11 cellular contexts compared by ENCODE assay signal in genomic region chr5:6483880-6484382, GRCh38. TPM values are rescaled to one million over a fixed set of nuclear protein-coding genes. Genes with fewer than 3 reads are reported as not detected.
DNase-seq lines count a peak whose midpoint lies in the region; ATAC-seq and TF ChIP-seq lines count a peak whose summit lies in the region.
"Had no signal": no experiment of that assay in that cellular context is flagged by ENCODE, and none has a peak within 500 bp of the region (broad histone marks: within the 10 kb centered on the region; RNA-seq: fewer than 3 reads in every experiment).

No MANE protein-coding gene starts in this region.

- H3K9ac ChIP-seq in KMS-11 (peak overlapping the region; percentile 90), neural progenitor cell (no peak overlapping the region)

- H3K79me2 ChIP-seq in KMS-11 (ENCODE audit: insufficient read depth, low read depth) (peaks cover 75% of the 10 kb centered on the region), neural progenitor cell (ENCODE audit: low read depth) (no peaks in the 10 kb centered on the region)

- TF ChIP-seq CTCF in GM13977 (IDR thresholded peaks at IDR 0.05; ENCODE audit: extremely low read depth, insufficient read depth, missing control alignments): no peak
- TF ChIP-seq CTCF in KMS-11 (conservative IDR thresholded peaks at IDR 0.05; ENCODE audit: low read depth, low read length): no peak
- no peak for TF ChIP-seq CTCF in neural progenitor cell (IDR thresholded peaks at IDR 0.05)

- no peaks in the 10 kb centered on the region for H4K20me1 ChIP-seq in KMS-11 (ENCODE audit: insufficient read depth)
- H4K20me1 ChIP-seq in neural progenitor cell (ENCODE audit: low read depth): no peaks in the 10 kb centered on the region

- H3K4me1 Mint-ChIP-seq in neural progenitor cell: peaks cover 10% of the 10 kb centered on the region

- peak overlapping the region; percentile 66 for H3K4me2 ChIP-seq in KMS-11
- H3K4me2 ChIP-seq in neural progenitor cell: no peak overlapping the region

- in situ Hi-C loops in GM13977 (cut with MboI; ENCODE audit: low pct_unique_long_range_greater_than_20kb, low sequenced_read_pairs, unreplicated experiment): no loop called here

- no peak overlapping the region for H2AFZ ChIP-seq in KMS-11 (ENCODE audit: low read depth)
- H2AFZ ChIP-seq in neural progenitor cell (replicated peaks): no peak overlapping the region

- H3K27ac ChIP-seq in KMS-11: peak overlapping the region; percentile 99
- no peak overlapping the region for H3K27ac ChIP-seq in neural progenitor cell
- H3K27ac ChIP-seq: lower lobe of right lung had no signal

- H3K27ac Mint-ChIP-seq in neural progenitor cell: no peak overlapping the region

- no peaks in the 10 kb centered on the region for H3F3A ChIP-seq in neural progenitor cell (ENCODE audit: low read depth)

- peak; percentile 87 for ATAC-seq in HG02840 (IDR thresholded peaks at IDR 0.05; ENCODE audit: low FRiP score, unreplicated experiment)
- ATAC-seq: HepG2 had no signal

- no peaks in the 10 kb centered on the region for H3K9me3 ChIP-seq in neural progenitor cell (ENCODE audit: low read depth)
- H3K9me3 ChIP-seq: lower lobe of right lung had no signal

- H3K4me1 ChIP-seq in KMS-11 (ENCODE audit: low read depth, poor library complexity, severe bottlenecking) (peaks cover 98% of the 10 kb centered on the region), neural progenitor cell (no peaks in the 10 kb centered on the region)
- H3K4me1 ChIP-seq: lower lobe of right lung had no signal

- no peaks in the 10 kb centered on the region for H3K9me3 Mint-ChIP-seq in neural progenitor cell

- H3K36me3 ChIP-seq in KMS-11 (ENCODE audit: insufficient read depth) (no peaks in the 10 kb centered on the region), neural progenitor cell (no peaks in the 10 kb centered on the region)
- H3K36me3 ChIP-seq: lower lobe of right lung had no signal

- H3K27me3 Mint-ChIP-seq in neural progenitor cell (ENCODE audit: insufficient read depth, low read depth): peaks cover 6% of the 10 kb centered on the region

- H3K27me3 ChIP-seq in KMS-11 (ENCODE audit: insufficient read depth, low read depth) (no peaks in the 10 kb centered on the region), neural progenitor cell (peaks cover 18% of the 10 kb centered on the region)

- peak; percentile 86 for DNase-seq in GM13977 (ENCODE audit: low spot score)
- DNase-seq in GM19238 (ENCODE audit: insufficient read length, low spot score): peak; percentile 70
- DNase-seq in globus pallidus (ENCODE audit: low spot score): no peak
- DNase-seq in neural progenitor cell (ENCODE audit: low spot score): no peak
- DNase-seq in OCI-M1 (lab: John Stamatoyannopoulos, UW): no peak
- no peak for DNase-seq in NCI-H2171 treated with DMSO at 0.1 percent for 48 hours (lab: John Stamatoyannopoulos, UW)
- DNase-seq: lower lobe of right lung, NCI-H526 treated with DMSO at 0.1 percent for 48 hours had no signal

- H3K36me3 Mint-ChIP-seq in neural progenitor cell: no peaks in the 10 kb centered on the region

- H3K4me3 ChIP-seq in KMS-11 (IDR thresholded peaks at IDR 0.05; ENCODE audit: insufficient read depth, low read depth, low read length): no peak overlapping the region
- H3K4me3 ChIP-seq in neural progenitor cell: no peak overlapping the region
- H3K4me3 ChIP-seq: lower lobe of right lung had no signal

- no peak overlapping the region for H3K4me3 Mint-ChIP-seq in neural progenitor cell

RNA-seq across cellular contexts. Expression of gene UBE2QL1, which starts 35.3 kb away (rescaled TPM):
- 0.30 and 0.62 TPM in 2 replicates for total RNA-seq in neural progenitor cell (ENCODE audit: low replicate concordance)
- total RNA-seq: HepG2, lower lobe of right lung had no signal

Comparison
In these comparisons a context has a peak if more than half of its experiments do, and no peak if none do; other contexts are left out.
1. DNase-seq: peak in GM13977 (single experiment) and GM19238 (single experiment); none in globus pallidus (single experiment), neural progenitor cell (single experiment), OCI-M1 (single experiment) and NCI-H2171 treated with DMSO at 0.1 percent for 48 hours (single experiment).